8 cellular contexts compared by ENCODE assay signal in genomic region chr2:146661494-146662096, GRCh38.
A peak's percentile ranks its signal among the peaks of the same experiment; 100 is the strongest.
DNase-seq lines count a peak whose midpoint lies in the region; ATAC-seq and TF ChIP-seq lines count a peak whose summit lies in the region.

No MANE protein-coding gene starts in this region.

- H3K27ac ChIP-seq in ascending aorta (no peak overlapping the region), left lung (no peak overlapping the region), ovary (no peak overlapping the region)

- H3K36me3 ChIP-seq in GM06990 (ENCODE audit: control insufficient read depth, insufficient read depth, low read length) (no peaks in the 10 kb centered on the region), ascending aorta (no peaks in the 10 kb centered on the region), left lung (no peaks in the 10 kb centered on the region), ovary (no peaks in the 10 kb centered on the region)

- H3K4me3 ChIP-seq in GM06990 (replicated peaks; ENCODE audit: low read depth, low read length): no peak overlapping the region
- H3K4me3 ChIP-seq in ascending aorta: no peak overlapping the region
- H3K4me3 ChIP-seq in left lung: no peak overlapping the region
- no peak overlapping the region for H3K4me3 ChIP-seq in ovary

- peak; percentile 57 for TF ChIP-seq CTCF in GM06990 (IDR thresholded peaks at IDR 0.05; ENCODE audit: insufficient read depth, low read length, poor library complexity, severe bottlenecking)
- TF ChIP-seq CTCF in ascending aorta (IDR thresholded peaks at IDR 0.05): peak in 2 of 3 experiments; percentile 22 to 41
- TF ChIP-seq CTCF in left lung (IDR thresholded peaks at IDR 0.05): peak; percentile 13 to 43
- TF ChIP-seq CTCF in ovary (IDR thresholded peaks at IDR 0.05): no peak

- TF ChIP-seq EP300 in ovary (IDR thresholded peaks at IDR 0.05): no peak

- no peak for TF ChIP-seq POLR2A in ovary (IDR thresholded peaks at IDR 0.05)

- intact Hi-C loops in ascending aorta (cut with DNase I) (no loop called here), left lung (cut with DNase I) (no loop called here), ovary (cut with DNase I) (no loop called here)

- H3K27me3 ChIP-seq in GM06990 (replicated peaks; ENCODE audit: control insufficient read depth, insufficient read depth, low read length) (no peaks in the 10 kb centered on the region), ascending aorta (no peaks in the 10 kb centered on the region), left lung (no peaks in the 10 kb centered on the region), ovary (no peaks in the 10 kb centered on the region)

- peak; percentile 56 for ATAC-seq in left lung
- no peak for ATAC-seq in HG02852 (IDR thresholded peaks at IDR 0.05; ENCODE audit: unreplicated experiment)
- ATAC-seq in HG02759 (IDR thresholded peaks at IDR 0.05; ENCODE audit: unreplicated experiment): no peak

- H3K4me1 ChIP-seq in ascending aorta (no peaks in the 10 kb centered on the region), left lung (no peaks in the 10 kb centered on the region), ovary (ENCODE audit: insufficient read depth) (no peaks in the 10 kb centered on the region)

- H3K9me3 ChIP-seq in ascending aorta: no peaks in the 10 kb centered on the region
- no peaks in the 10 kb centered on the region for H3K9me3 ChIP-seq in left lung
- no peaks in the 10 kb centered on the region for H3K9me3 ChIP-seq in ovary

- DNase-seq in GM06990 (ENCODE audit: extremely low read depth, insufficient read length) (no peak), NCI-H1417 treated with DMSO at 0.1 percent for 48 hours (lab: John Stamatoyannopoulos, UW) (peak; percentile 31), ascending aorta (ENCODE audit: low spot score in 2 of 2) (no peak), left lung (no peak), mucosa of gallbladder (ENCODE audit: low spot score) (no peak), ovary (no peak)

Comparison
In these comparisons a context has a peak if more than half of its experiments do, and no peak if none do; other contexts are left out.
1. CTCF ChIP-seq: peak in GM06990 (single experiment), ascending aorta (2 of 3) and left lung (2 of 2); none in ovary (0 of 3).